In genomic region chr11:125202977-125203376, GRCh38 we compare ENCODE assay signal across 17 cellular contexts. TPM values are rescaled to one million over a fixed set of nuclear protein-coding genes. Genes with fewer than 3 reads are reported as not detected.
"Had no signal": no experiment of that assay in that cellular context is flagged by ENCODE, and none has a peak within 500 bp of the region (broad histone marks: within the 10 kb centered on the region; RNA-seq: fewer than 3 reads in every experiment).

No MANE protein-coding gene starts in this region.

- H3K4me2 ChIP-seq: hepatocyte had no signal

- H3K27ac Mint-ChIP-seq: natural killer cell treated with Interleukin-12 subunit alpha and Interleukin-12 subunit beta and Interleukin-15 and Interleukin-18, amount 100 ng/mL, for 72 hours had no signal

- H3K9me3 ChIP-seq: right atrium auricular region, sigmoid colon had no signal

- H3K4me1 ChIP-seq: sigmoid colon had no signal

- H3K4me3 Mint-ChIP-seq: natural killer cell treated with Interleukin-12 subunit alpha and Interleukin-12 subunit beta and Interleukin-15 and Interleukin-18, amount 100 ng/mL, for 72 hours had no signal

- H3K9me3 Mint-ChIP-seq: natural killer cell treated with Interleukin-12 subunit alpha and Interleukin-12 subunit beta and Interleukin-15 and Interleukin-18, amount 100 ng/mL, for 72 hours had no signal

- FAIRE-seq: small intestine had no signal

- H3K27me3 ChIP-seq: hepatocyte, right atrium auricular region, sigmoid colon had no signal

- H3K79me2 ChIP-seq: hepatocyte had no signal

- H3K27ac ChIP-seq: coronary artery, hepatocyte, right atrium auricular region, sigmoid colon had no signal

- ATAC-seq: left colon; natural killer cell treated with Interleukin-12 subunit alpha and Interleukin-12 subunit beta and Interleukin-15 and Interleukin-18, amount 100 ng/mL, for 72 hours had no signal

- H2AFZ ChIP-seq: hepatocyte had no signal

- DNase-seq: cerebellar nuclear complex; effector CD8-positive, alpha-beta T cell; foreskin melanocyte; head of caudate nucleus; left colon; mammary epithelial cell; sigmoid colon; small intestine; stimulated activated CD4-positive, alpha-beta T cell treated with anti-CD3 and anti-CD28 coated beads, Interleukin-2, amount 100 ng/mL, for 48 hours; stimulated activated naive CD4-positive, alpha-beta T cell treated with Interleukin-2 at 50 U/mL for 16 hours; trophoblast cell had no signal

- H3K36me3 ChIP-seq: right atrium auricular region, sigmoid colon had no signal

- H3K4me3 ChIP-seq: coronary artery, hepatocyte, right atrium auricular region, sigmoid colon had no signal

- H3K36me3 Mint-ChIP-seq: natural killer cell treated with Interleukin-12 subunit alpha and Interleukin-12 subunit beta and Interleukin-15 and Interleukin-18, amount 100 ng/mL, for 72 hours had no signal

RNA-seq across cellular contexts. Expression of gene PKNOX2, which starts 38.4 kb away (rescaled TPM):
- total RNA-seq: dermis microvascular lymphatic vessel endothelial cell; natural killer cell treated with Interleukin-12 subunit alpha and Interleukin-12 subunit beta and Interleukin-15 and Interleukin-18, amount 100 ng/mL, for 72 hours; pulmonary artery endothelial cell had no signal
